ENCODE assay signal across 8 cellular contexts in genomic region chr15:97995881-97996603, GRCh38. TPM values are rescaled to one million over a fixed set of nuclear protein-coding genes. Genes with fewer than 3 reads are reported as not detected.
DNase-seq lines count a peak whose midpoint lies in the region; ATAC-seq and TF ChIP-seq lines count a peak whose summit lies in the region.

No MANE protein-coding gene starts in this region.

- BruUV-seq in PC-3 (replicated peaks; lab: Mats Ljungman, UMichigan): no TSS peak

- no peaks in the 10 kb centered on the region for H3K9me2 ChIP-seq in PC-3 (replicated peaks; ENCODE audit: low read length)

- ATAC-seq in left ventricle myocardium superior: no peak
- ATAC-seq in PC-3: no peak
- ATAC-seq in GM21423 (IDR thresholded peaks at IDR 0.05; ENCODE audit: unreplicated experiment): no peak
- no peak for ATAC-seq in GM19351 (IDR thresholded peaks at IDR 0.05; ENCODE audit: unreplicated experiment)

- TF ChIP-seq CTCF in PC-3 (conservative IDR thresholded peaks at IDR 0.05; ENCODE audit: low read depth, low read length) (peak; percentile 53), fibroblast of villous mesenchyme (IDR thresholded peaks at IDR 0.05; ENCODE audit: insufficient read depth, low read depth, low read length) (peak; percentile 32), ascending aorta (IDR thresholded peaks at IDR 0.05) (peak in 1 of 3 experiments; percentile 14)

- H2AFZ ChIP-seq in PC-3 (ENCODE audit: low read length): no peak overlapping the region

- no peaks in the 10 kb centered on the region for H4K20me1 ChIP-seq in PC-3 (ENCODE audit: low read length)

- DNase-seq in left ventricle myocardium superior (peak; percentile 29), cardiac septum (ENCODE audit: low spot score) (no peak), PC-3 (peak; percentile 45), fibroblast of villous mesenchyme (ENCODE audit: low read depth) (peak; percentile 15), ascending aorta (ENCODE audit: low spot score in 2 of 2) (no peak), NCI-H2227 (lab: John Stamatoyannopoulos, UW; ENCODE audit: unreplicated experiment) (no peak)

- peak overlapping the region; percentile 64 for H3K4me2 ChIP-seq in PC-3 (ENCODE audit: low read length)

- peak overlapping the region; percentile 70 for H3K27ac ChIP-seq in PC-3 (ENCODE audit: low read length)
- H3K27ac ChIP-seq in ascending aorta: no peak overlapping the region

- H3K9ac ChIP-seq in PC-3 (ENCODE audit: low read length): peak overlapping the region; percentile 38; the same call in 1 of the 2 replicates

- no peaks in the 10 kb centered on the region for H3F3A ChIP-seq in PC-3 (ENCODE audit: low read length, unreplicated experiment)

- intact Hi-C loops in left ventricle myocardium superior (cut with micrococcal nuclease): no loop called here
- intact Hi-C loops in cardiac septum (cut with DNase I): no loop called here
- intact Hi-C loops in PC-3 (cut with micrococcal nuclease): no loop called here
- intact Hi-C loops in ascending aorta (cut with DNase I): no loop called here

- H3K9me3 ChIP-seq in PC-3 (ENCODE audit: low read length): no peaks in the 10 kb centered on the region
- no peaks in the 10 kb centered on the region for H3K9me3 ChIP-seq in ascending aorta

- POLR2A ChIA-PET in PC-3 (lab: Charles Lee; ENCODE audit: unreplicated experiment): no interaction called here

- H3K27me3 ChIP-seq in PC-3 (ENCODE audit: low read length) (no peaks in the 10 kb centered on the region), ascending aorta (no peaks in the 10 kb centered on the region)

- H3K4me1 ChIP-seq in PC-3 (ENCODE audit: insufficient read depth, low read length) (peaks cover 38% of the 10 kb centered on the region), ascending aorta (no peaks in the 10 kb centered on the region)

- no peaks in the 10 kb centered on the region for H3K79me2 ChIP-seq in PC-3 (ENCODE audit: low read length)

- CTCF ChIA-PET in PC-3 (lab: Charles Lee): interaction anchor here (0.6 kb wide), 1 partner anchor 79 kb away, joined by 3 read pairs; no protein-coding TSS in a partner anchor

- peak overlapping the region; percentile 38 for H3K4me3 ChIP-seq in PC-3 (ENCODE audit: low read length)
- H3K4me3 ChIP-seq in fibroblast of villous mesenchyme (ENCODE audit: low read depth, low read length): no peak overlapping the region
- no peak overlapping the region for H3K4me3 ChIP-seq in ascending aorta

- H3K36me3 ChIP-seq in PC-3 (ENCODE audit: low read depth, low read length) (no peaks in the 10 kb centered on the region), ascending aorta (no peaks in the 10 kb centered on the region)

RNA-seq across cellular contexts. Expression of gene ARRDC4, which starts 35.5 kb away (rescaled TPM):
- 15.8 TPM for total RNA-seq in left ventricle myocardium superior
- total RNA-seq in cardiac septum: 95.1 TPM
- 7.1 TPM in 2 replicates for total RNA-seq in PC-3 (2014; rRNA removed)
- total RNA-seq in fibroblast of villous mesenchyme: 11.7 and 18.4 TPM in 2 replicates
- total RNA-seq in ascending aorta: 29.7 TPM

Comparison
In these comparisons a context has a peak if more than half of its experiments do, and no peak if none do; other contexts are left out.
1. DNase-seq: peak in left ventricle myocardium superior (single experiment), PC-3 (single experiment) and fibroblast of villous mesenchyme (single experiment); none in cardiac septum (single experiment), ascending aorta (0 of 2) and NCI-H2227 (single experiment).